18 cellular contexts compared by ENCODE assay signal in the genomic region with DNA sequence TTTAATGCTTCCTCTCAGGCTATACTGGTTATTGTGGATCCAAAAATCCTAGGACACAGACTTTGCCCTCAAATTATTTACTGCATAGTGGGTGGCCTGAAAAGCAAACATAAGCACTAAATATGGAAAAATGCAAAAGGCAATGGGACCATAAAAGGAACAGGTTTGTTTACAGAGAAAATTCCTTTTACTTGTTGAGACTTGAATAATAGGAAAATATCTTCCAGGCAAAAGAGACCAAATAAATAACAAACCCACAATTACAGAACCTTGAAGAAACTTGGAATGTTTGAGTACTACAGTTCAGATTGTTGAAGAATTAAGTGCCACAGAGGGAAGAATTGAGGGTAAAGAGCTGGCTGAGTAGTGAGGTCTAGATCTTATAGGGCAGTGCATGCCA.
A peak's percentile ranks its signal among the peaks of the same experiment; 100 is the strongest.
DNase-seq lines count a peak whose midpoint lies in the region; ATAC-seq, FAIRE-seq and TF ChIP-seq lines count a peak whose summit lies in the region.
"Had no signal": no experiment of that assay in that cellular context is flagged by ENCODE, and none has a peak within 500 bp of the region (broad histone marks: within the 10 kb centered on the region; RNA-seq: fewer than 3 reads in every experiment).

No MANE protein-coding gene starts in this region.

- dilution Hi-C loops in mammary epithelial cell (cut with HindIII; ENCODE audit: low sequenced_read_pairs) = no loop called here

- H3K9me3 ChIP-seq in mammary epithelial cell (replicated peaks; ENCODE audit: insufficient read depth, low read length) = no peaks in the 10 kb centered on the region
- no peaks in the 10 kb centered on the region for H3K9me3 ChIP-seq in SJCRH30 (replicated peaks)
- H3K9me3 ChIP-seq: HAP-1, Peyer's patch had no signal

- H3K27me3 ChIP-seq in mammary epithelial cell (ENCODE audit: insufficient read depth, low read length) = no peaks in the 10 kb centered on the region
- H3K27me3 ChIP-seq in SJCRH30 = no peaks in the 10 kb centered on the region
- H3K27me3 ChIP-seq: Peyer's patch had no signal

- H3K9me3 Mint-ChIP-seq in MCF 10A (ENCODE audit: unreplicated experiment) = no peaks in the 10 kb centered on the region
- no peaks in the 10 kb centered on the region for H3K9me3 Mint-ChIP-seq in activated naive CD4-positive, alpha-beta T cell treated with anti-CD3 and anti-CD28 coated beads, Interleukin-2, amount 10 ng/mL, durations not matched to agents 7 days and 5 days
- peaks cover 9 to 15% of the 10 kb centered on the region in 2 donors for H3K9me3 Mint-ChIP-seq in activated naive CD4-positive, alpha-beta T cell treated with anti-CD3 and anti-CD28 coated beads, Interleukin-2, amount 50 U/mL, for 72 hours

- H3K36me3 ChIP-seq in mammary epithelial cell (ENCODE audit: insufficient read depth, low read length) (no peaks in the 10 kb centered on the region), SJCRH30 (no peaks in the 10 kb centered on the region)
- H3K36me3 ChIP-seq: HAP-1, Peyer's patch had no signal

- H4K20me1 ChIP-seq in mammary epithelial cell (ENCODE audit: insufficient read depth, low read length) = no peaks in the 10 kb centered on the region

- peak; percentile 2 for DNase-seq in MCF 10A (ENCODE audit: unreplicated experiment)
- DNase-seq in mammary epithelial cell = no peak
- DNase-seq in SJCRH30 = peak in 1 of 2 experiments; percentile 28
- DNase-seq in activated naive CD4-positive, alpha-beta T cell treated with anti-CD3 and anti-CD28 coated beads, Interleukin-2, amount 10 ng/mL, durations not matched to agents 7 days and 5 days = no peak
- DNase-seq in COR-L47 (lab: John Stamatoyannopoulos, UW) = no peak
- no peak for DNase-seq in activated naive CD4-positive, alpha-beta T cell treated with anti-CD3 and anti-CD28 coated beads, Interleukin-2, amount 50 U/mL, for 72 hours (ENCODE audit: low spot score in 2 of 2)
- DNase-seq: KG1, NCI-H2107, NCI-H2227 treated with DMSO at 0.1 percent for 48 hours, NCI-H510A, NCI-H82, Peyer's patch had no signal

- no peaks in the 10 kb centered on the region for H3K79me2 ChIP-seq in mammary epithelial cell (ENCODE audit: insufficient read depth, low read length)

- intact Hi-C loops in MCF 10A (cut with micrococcal nuclease) = no loop called here
- intact Hi-C loops in mammary epithelial cell (cut with micrococcal nuclease) = no loop called here

- POLR2A ChIA-PET in MCF 10A (lab: Yijun Ruan, JAX) = no interaction called here

- no peaks in the 10 kb centered on the region for H3K27me3 Mint-ChIP-seq in MCF 10A (ENCODE audit: insufficient read depth, unreplicated experiment)
- no peaks in the 10 kb centered on the region for H3K27me3 Mint-ChIP-seq in activated naive CD4-positive, alpha-beta T cell treated with anti-CD3 and anti-CD28 coated beads, Interleukin-2, amount 10 ng/mL, durations not matched to agents 7 days and 5 days

- H3K27ac Mint-ChIP-seq in MCF 10A (ENCODE audit: low read depth, unreplicated experiment) = no peak overlapping the region
- H3K27ac Mint-ChIP-seq in activated naive CD4-positive, alpha-beta T cell treated with anti-CD3 and anti-CD28 coated beads, Interleukin-2, amount 10 ng/mL, durations not matched to agents 7 days and 5 days = no peak overlapping the region
- H3K27ac Mint-ChIP-seq in activated naive CD4-positive, alpha-beta T cell treated with anti-CD3 and anti-CD28 coated beads, Interleukin-2, amount 50 U/mL, for 72 hours = no peak overlapping the region

- H3K4me1 Mint-ChIP-seq in MCF 10A (ENCODE audit: insufficient read depth, unreplicated experiment) = peaks cover 4% of the 10 kb centered on the region
- no peaks in the 10 kb centered on the region for H3K4me1 Mint-ChIP-seq in activated naive CD4-positive, alpha-beta T cell treated with anti-CD3 and anti-CD28 coated beads, Interleukin-2, amount 10 ng/mL, durations not matched to agents 7 days and 5 days

- H3K4me3 Mint-ChIP-seq in MCF 10A (ENCODE audit: unreplicated experiment) = no peak overlapping the region
- H3K4me3 Mint-ChIP-seq in activated naive CD4-positive, alpha-beta T cell treated with anti-CD3 and anti-CD28 coated beads, Interleukin-2, amount 10 ng/mL, durations not matched to agents 7 days and 5 days = no peak overlapping the region

- H3K4me2 ChIP-seq in mammary epithelial cell (ENCODE audit: insufficient read depth, low read depth, low read length) = no peak overlapping the region

- H2AFZ ChIP-seq in mammary epithelial cell (ENCODE audit: low read depth, low read length) = no peak overlapping the region

- CTCF ChIA-PET in MCF 10A (lab: Yijun Ruan, JAX) (no interaction called here), mammary epithelial cell (lab: Charles Lee; ENCODE audit: low non-redundant PET) (no interaction called here)
- CTCF ChIA-PET in activated naive CD4-positive, alpha-beta T cell treated with anti-CD3 and anti-CD28 coated beads, Interleukin-2, amount 10 ng/mL, durations not matched to agents 7 days and 5 days (lab: Charles Lee) = no interaction called here

- no peak for TF ChIP-seq CTCF in MCF 10A (IDR thresholded peaks at IDR 0.05; ENCODE audit: unreplicated experiment)
- no peak for TF ChIP-seq CTCF in mammary epithelial cell (conservative IDR thresholded peaks at IDR 0.05 in 1 of 2, IDR thresholded peaks at IDR 0.05 in 1 of 2; ENCODE audit: extremely low read depth in 1 of 2, insufficient read depth in 1 of 2, low read depth in 1 of 2, low read length in 2 of 2)

- H3K27ac ChIP-seq in mammary epithelial cell (ENCODE audit: insufficient read depth, low read depth, low read length) (no peak overlapping the region), SJCRH30 (peak overlapping the region; percentile 3; the same call in 1 of the 2 replicates)
- H3K27ac ChIP-seq: C4-2B, Peyer's patch had no signal

- H3K4me1 ChIP-seq in mammary epithelial cell (ENCODE audit: insufficient read depth, low read length) (no peaks in the 10 kb centered on the region), SJCRH30 (peaks cover 8% of the 10 kb centered on the region; the same call in 1 of the 2 replicates)
- H3K4me1 ChIP-seq: HAP-1, Peyer's patch had no signal

- no peak for ATAC-seq in GM19452 (IDR thresholded peaks at IDR 0.05; ENCODE audit: unreplicated experiment)
- no peak for ATAC-seq in activated naive CD4-positive, alpha-beta T cell treated with anti-CD3 and anti-CD28 coated beads, Interleukin-2, amount 50 U/mL, for 72 hours

- H3K9ac ChIP-seq in mammary epithelial cell (ENCODE audit: insufficient read depth, low read length) = no peak overlapping the region

- peak; percentile 92 for FAIRE-seq in endometrium (lab: Jason Lieb, UNC)
- FAIRE-seq: A204.1, HTR-8/SVneo had no signal

- no peaks in the 10 kb centered on the region for H3K36me3 Mint-ChIP-seq in MCF 10A (ENCODE audit: insufficient read depth, unreplicated experiment)
- H3K36me3 Mint-ChIP-seq in activated naive CD4-positive, alpha-beta T cell treated with anti-CD3 and anti-CD28 coated beads, Interleukin-2, amount 10 ng/mL, durations not matched to agents 7 days and 5 days = no peaks in the 10 kb centered on the region
- H3K36me3 Mint-ChIP-seq in activated naive CD4-positive, alpha-beta T cell treated with anti-CD3 and anti-CD28 coated beads, Interleukin-2, amount 50 U/mL, for 72 hours = no peaks in the 10 kb centered on the region

- in situ Hi-C loops in mammary epithelial cell (cut with MboI; ENCODE audit: low sequenced_read_pairs in 2 of 2) = no loop called here

- H3K4me3 ChIP-seq in mammary epithelial cell (replicated peaks in 1 of 3; ENCODE audit: insufficient read depth in 1 of 3, low read depth in 2 of 3, low read length in 3 of 3) (no peak overlapping the region), SJCRH30 (no peak overlapping the region)
- H3K4me3 ChIP-seq: HAP-1, Peyer's patch had no signal

- no TSS peak for BruUV-seq in MCF 10A (replicated peaks; lab: Mats Ljungman, UMichigan)
- BruUV-seq in mammary epithelial cell (replicated peaks; lab: Mats Ljungman, UMichigan) = no TSS peak
